In genomic region chr2:59151805-59152204, GRCh38 we compare ENCODE assay signal across 35 cellular contexts.
"Had no signal": no experiment of that assay in that cellular context is flagged by ENCODE, and none has a peak within 500 bp of the region (broad histone marks: within the 10 kb centered on the region; RNA-seq: fewer than 3 reads in every experiment).

No MANE protein-coding gene starts in this region.

- H3K36me3 ChIP-seq: MG63 had no signal

- H3K4me3 ChIP-seq: MG63 had no signal

- DNase-seq: MG63, MM.1S, MV-4-11, NCI-H1048, NCI-H1092, NCI-H1092 treated with DMSO at 0.1 percent for 48 hours, NCI-H1105, NCI-H1105 treated with DMSO at 0.1 percent for 48 hours, NCI-H1417, NCI-H1417 treated with DMSO at 0.1 percent for 48 hours, NCI-H1436, NCI-H1436 treated with DMSO at 0.1 percent for 48 hours, NCI-H146, NCI-H1694, NCI-H1694 treated with DMSO at 0.1 percent for 48 hours, NCI-H187, NCI-H187 treated with DMSO at 0.1 percent for 48 hours, NCI-H1930, NCI-H2029, NCI-H2029 treated with DMSO at 0.1 percent for 48 hours, NCI-H2081, NCI-H2081 treated with DMSO at 0.1 percent for 48 hours, NCI-H2107, NCI-H2171, NCI-H2171 treated with DMSO at 0.1 percent for 48 hours, NCI-H2227 treated with DMSO at 0.1 percent for 48 hours, NCI-H226, NCI-H345, NCI-H446, NCI-H446 treated with DMSO at 0.1 percent for 48 hours, NCI-H510A, NCI-H510A treated with DMSO at 0.1 percent for 48 hours, NCI-H524, NCI-H524 treated with DMSO at 0.1 percent for 48 hours, NCI-H526 had no signal

- H3K27me3 ChIP-seq: MG63 had no signal

- H3K9me3 ChIP-seq: MG63 had no signal
